In genomic region chr1:228400237-228400651, GRCh38 we compare ENCODE assay signal across 18 cellular contexts. TPM values are rescaled to one million over a fixed set of nuclear protein-coding genes. Genes with fewer than 3 reads are reported as not detected.
DNase-seq lines count a peak whose midpoint lies in the region; TF ChIP-seq lines count a peak whose summit lies in the region.
"Had no signal": no experiment of that assay in that cellular context is flagged by ENCODE, and none has a peak within 500 bp of the region (broad histone marks: within the 10 kb centered on the region; RNA-seq: fewer than 3 reads in every experiment).

No MANE protein-coding gene starts in this region.

- no peak overlapping the region for H2BK5ac ChIP-seq in H9 (ENCODE audit: insufficient read length, low read length)

- H3K9me3 ChIP-seq in H9 (ENCODE audit: control insufficient read depth, low read depth, low read length), result no peaks in the 10 kb centered on the region

- peaks cover 16% of the 10 kb centered on the region for H3K79me2 ChIP-seq in H9 (ENCODE audit: insufficient read depth, low read length)

- 0 out of 2 replicates have a peak, but pooled peaks cover 5% of the 10 kb centered on the region for H3K4me1 ChIP-seq in H9 (ENCODE audit: insufficient read depth, low read length)

- H3K27ac Mint-ChIP-seq in H9 (no peak overlapping the region; a peak in 1 of 7 replicates), glutamatergic neuron (ENCODE audit: unreplicated experiment) (peak overlapping the region; percentile 55), progenitor cell of endocrine pancreas (peak overlapping the region; percentile 41)
- H3K27ac Mint-ChIP-seq: B cell, IgD-negative memory B cell had no signal

- H4K5ac ChIP-seq in H9 (ENCODE audit: insufficient read length, low read depth, low read length), result no peak overlapping the region

- H3K18ac ChIP-seq in H9 (ENCODE audit: insufficient read length, low read depth, low read length), result no peak overlapping the region

- H3K4ac ChIP-seq in H9 (ENCODE audit: low read depth, low read length), result no peak overlapping the region

- H2AFZ ChIP-seq in H9 (ENCODE audit: low read length), result no peak overlapping the region

- H3K4me1 Mint-ChIP-seq in H9 (peaks cover 8 to 14% of the 10 kb centered on the region in 2 experiments), glutamatergic neuron (ENCODE audit: low read depth, unreplicated experiment) (peaks cover 14% of the 10 kb centered on the region), progenitor cell of endocrine pancreas (ENCODE audit: low read depth) (peaks cover 22% of the 10 kb centered on the region)

- H3K23me2 ChIP-seq in H9 (ENCODE audit: insufficient read length, low read depth, low read length, poor library complexity, severe bottlenecking), result peaks cover 2% of the 10 kb centered on the region

- H3K79me1 ChIP-seq in H9 (ENCODE audit: insufficient read depth, low read depth, low read length, poor library complexity, severe bottlenecking), result peaks cover 14% of the 10 kb centered on the region

- peaks cover 48 to 77% (median 73%) of the 10 kb centered on the region in 3 experiments for H3K36me3 Mint-ChIP-seq in H9 (ENCODE audit: insufficient read depth in 1 of 3, low read depth in 3 of 3)
- no peaks in the 10 kb centered on the region for H3K36me3 Mint-ChIP-seq in glutamatergic neuron (ENCODE audit: unreplicated experiment)
- peaks cover 14% of the 10 kb centered on the region for H3K36me3 Mint-ChIP-seq in progenitor cell of endocrine pancreas (ENCODE audit: insufficient read depth)

- H2BK15ac ChIP-seq in H9 (ENCODE audit: low read depth, low read length), result no peak overlapping the region

- H4K20me1 ChIP-seq in H9 (ENCODE audit: control insufficient read depth, insufficient read depth, insufficient read length), result peaks cover 2% of the 10 kb centered on the region

- no peak overlapping the region for H3K14ac ChIP-seq in H9 (ENCODE audit: insufficient read depth, low read length)

- H3K23ac ChIP-seq in H9 (ENCODE audit: insufficient read length, low read depth, low read length), result no peak overlapping the region

- no CpG with 5 or more reads among the region's 11 CpGs for WGBS in H9 (ENCODE audit: extremely low coverage, insufficient read length, low lambda C conversion rate)

- H3K56ac ChIP-seq in H9 (ENCODE audit: insufficient read length, low read depth, low read length), result no peak overlapping the region

- TF ChIP-seq CTCF in H9 (conservative IDR thresholded peaks at IDR 0.05) (no peak), RWPE1 (conservative IDR thresholded peaks at IDR 0.05; ENCODE audit: low read depth) (no peak), glutamatergic neuron (IDR thresholded peaks at IDR 0.05; ENCODE audit: partially characterized antibody, unreplicated experiment) (no peak), progenitor cell of endocrine pancreas (IDR thresholded peaks at IDR 0.05; ENCODE audit: unreplicated experiment) (no peak)

- no peak overlapping the region for H2BK120ac ChIP-seq in H9 (ENCODE audit: low read depth, low read length, poor library complexity, severe bottlenecking)

- H3K27ac ChIP-seq in H9 (ENCODE audit: insufficient read length, low read depth, low read length) (no peak overlapping the region), RWPE1 (peak overlapping the region; percentile 12; the same call in 1 of the 2 replicates)

- no peak overlapping the region for H3K4me2 ChIP-seq in H9 (ENCODE audit: insufficient read depth, insufficient read length, low read length)

- no peak overlapping the region for H2AK5ac ChIP-seq in H9 (ENCODE audit: insufficient read length, low read length)

- no peaks in the 10 kb centered on the region for H3K27me3 ChIP-seq in H9 (ENCODE audit: insufficient read depth, low read length)

- H3K9ac ChIP-seq in H9 (ENCODE audit: extremely low read depth, insufficient read length, low read length), result no peak overlapping the region

- no peak overlapping the region for H2BK12ac ChIP-seq in H9 (ENCODE audit: insufficient read length, low read depth, low read length)

- H3K4me3 Mint-ChIP-seq in H9, result no peak overlapping the region
- H3K4me3 Mint-ChIP-seq in glutamatergic neuron (ENCODE audit: unreplicated experiment), result no peak overlapping the region
- no peak overlapping the region for H3K4me3 Mint-ChIP-seq in progenitor cell of endocrine pancreas (ENCODE audit: low read depth)
- H3K4me3 Mint-ChIP-seq: B cell; CD4-positive, alpha-beta memory T cell; IgD-negative memory B cell had no signal

- no peaks in the 10 kb centered on the region for H3K27me3 Mint-ChIP-seq in H9 (ENCODE audit: low read depth)
- H3K27me3 Mint-ChIP-seq in glutamatergic neuron (ENCODE audit: unreplicated experiment), result peaks cover 5% of the 10 kb centered on the region
- no peaks in the 10 kb centered on the region for H3K27me3 Mint-ChIP-seq in progenitor cell of endocrine pancreas
- H3K27me3 Mint-ChIP-seq: B cell; CD4-positive, alpha-beta memory T cell; IgD-negative memory B cell had no signal

- H3T11ph ChIP-seq in H9 (ENCODE audit: low read length), result no peak overlapping the region

- no peak overlapping the region for H4K91ac ChIP-seq in H9 (ENCODE audit: insufficient read length, low read depth, low read length)

- DNase-seq in H9 (peak; percentile 8), RWPE1 (ENCODE audit: low spot score) (no peak), glutamatergic neuron (no peak), progenitor cell of endocrine pancreas (ENCODE audit: low spot score, unreplicated experiment) (no peak), retina (no peak), NCI-H524 treated with DMSO at 0.1 percent for 48 hours (lab: John Stamatoyannopoulos, UW) (no peak), NCI-H1105 treated with DMSO at 0.1 percent for 48 hours (lab: John Stamatoyannopoulos, UW) (no peak)
- DNase-seq: CD4-positive, alpha-beta memory T cell; DND-41; GDM1; HCEC 1CT; NCI-H146; NCI-H2081 treated with DMSO at 0.1 percent for 48 hours; NCI-H2227 treated with DMSO at 0.1 percent for 48 hours; PC-3 had no signal

- H3K9me3 Mint-ChIP-seq in H9 (no peaks in the 10 kb centered on the region), glutamatergic neuron (ENCODE audit: unreplicated experiment) (peaks cover 10% of the 10 kb centered on the region), progenitor cell of endocrine pancreas (ENCODE audit: low read depth) (no peaks in the 10 kb centered on the region)
- H3K9me3 Mint-ChIP-seq: IgD-negative memory B cell had no signal

- H4K8ac ChIP-seq in H9 (replicated peaks; ENCODE audit: insufficient read length, low read depth, low read length), result no peak overlapping the region

- POLR2A ChIA-PET in RWPE1 (lab: Yijun Ruan, JAX; ENCODE audit: low non-redundant PET), result no interaction called here

- CTCF ChIA-PET in RWPE1 (lab: Yijun Ruan, JAX), result no interaction called here

- H2BK20ac ChIP-seq in H9 (ENCODE audit: low read depth, low read length, poor library complexity, severe bottlenecking), result no peak overlapping the region

RNA-seq across cellular contexts. Expression of gene TRIM11, which starts 6.4 kb away (rescaled TPM):
- total RNA-seq in H9 (2021) (38.1 and 41.4 TPM in 2 replicates), glutamatergic neuron (ENCODE audit: unreplicated experiment) (41.0 TPM), progenitor cell of endocrine pancreas (41.1 and 42.4 TPM in 2 replicates)

RNA-seq across cellular contexts. Expression of gene TRIM17, which starts 16.4 kb away (rescaled TPM):
- 2.8 TPM in 2 replicates for total RNA-seq in H9 (2021)
- total RNA-seq in glutamatergic neuron (ENCODE audit: unreplicated experiment), result not detected
- total RNA-seq in progenitor cell of endocrine pancreas, result 20.5 and 20.8 TPM in 2 replicates
- total RNA-seq: B cell, HT-29, PC-3 had no signal

Comparison
In these comparisons a context has a peak if more than half of its experiments do, and no peak if none do; other contexts are left out.
1. H3K27ac Mint-ChIP-seq: peak in glutamatergic neuron (single experiment) and progenitor cell of endocrine pancreas (single experiment); none in H9 (0 of 3).